Comparison of ENCODE assay signal across 8 cellular contexts in the genomic region with DNA sequence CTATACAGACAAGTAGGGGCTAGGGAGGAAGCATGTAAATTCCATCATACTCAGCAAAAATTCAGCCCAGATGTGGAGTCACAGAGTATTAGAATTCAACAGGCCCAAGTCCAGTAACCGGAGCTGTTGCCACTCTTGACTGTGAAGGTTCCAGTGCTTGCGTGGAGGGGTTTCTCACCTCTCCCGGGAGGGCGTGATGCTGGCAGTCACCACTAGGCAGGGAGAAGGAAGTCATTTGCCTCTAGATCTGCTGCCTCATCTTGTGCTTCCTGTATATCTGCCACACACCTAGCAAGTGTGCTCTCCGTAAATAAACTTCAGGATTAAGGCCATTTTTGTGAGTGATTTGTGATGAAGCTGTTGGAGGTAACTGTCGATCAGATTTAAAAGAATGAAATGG. TPM values are rescaled to one million over a fixed set of nuclear protein-coding genes. Genes with fewer than 3 reads are reported as not detected.
DNase-seq lines count a peak whose midpoint lies in the region; ATAC-seq and TF ChIP-seq lines count a peak whose summit lies in the region.

No MANE protein-coding gene starts in this region.

- peaks cover 0 to 12% (median 0%) of the 10 kb centered on the region in 3 donors for H3K36me3 ChIP-seq in esophagus squamous epithelium

- peak overlapping the region in 1 of 4 donors; percentile 59 for H3K4me3 ChIP-seq in esophagus squamous epithelium

- peaks cover 27 to 82% (median 30%) of the 10 kb centered on the region in 3 donors for H3K4me1 ChIP-seq in esophagus squamous epithelium

- peak in 5 of 6 experiments; percentile 7 to 53 (median 26) for TF ChIP-seq CTCF in esophagus squamous epithelium (IDR thresholded peaks at IDR 0.05)

- H3K9me3 ChIP-seq in esophagus squamous epithelium = no peaks in the 10 kb centered on the region

- WGBS in esophagus squamous epithelium, 2 donors = 36 to 55% methylated on average over 6 of the region's 6 CpGs

- ATAC-seq in GM19395 (IDR thresholded peaks at IDR 0.05; ENCODE audit: unreplicated experiment) = no peak

- H3K27me3 ChIP-seq in esophagus squamous epithelium = no peaks in the 10 kb centered on the region

- intact Hi-C loops in esophagus squamous epithelium (cut with DNase I) = no loop called here

- TF ChIP-seq POLR2A in GM19193 (IDR thresholded peaks at IDR 0.05; ENCODE audit: extremely low read depth, insufficient read depth, insufficient read length) (peak; percentile 28), esophagus squamous epithelium (IDR thresholded peaks at IDR 0.05) (peak in 1 of 4 donors; percentile 22)

- peak; percentile 27 for DNase-seq in AG20443 (ENCODE audit: low spot score)
- DNase-seq in NOMO-1 treated with dmso at 0.1 percent for 144 hours (lab: John Stamatoyannopoulos, UW; ENCODE audit: unreplicated experiment) = peak; percentile 76
- DNase-seq in activated CD8-positive, alpha-beta memory T cell treated with anti-CD3 and anti-CD28 coated beads, Interleukin-2, amount 50 U/mL, for 1 hour (ENCODE audit: extremely low read depth) = peak; percentile 27
- DNase-seq in esophagus squamous epithelium (lab: John Stamatoyannopoulos, UW) = no peak
- DNase-seq in retina = peak; percentile 23
- DNase-seq in NCI-H1105 (lab: John Stamatoyannopoulos, UW) = no peak

- peak overlapping the region; percentile 83 to 98 (median 96) for H3K27ac ChIP-seq in esophagus squamous epithelium

RNA-seq across cellular contexts. Expression of a gene that starts 1.0 kb away (rescaled TPM):
- total RNA-seq in esophagus squamous epithelium = 10 to 100 TPM in 2 of 4 donors, 1 to 10 TPM in 2; 8.6 to 34.1 (median 16.9) TPM

RNA-seq across cellular contexts. Expression of a gene that starts 1.4 kb away (rescaled TPM):
- 10 to 100 TPM in 3 of 4 donors, 1 to 10 TPM in 1; 5.6 to 22.5 (median 13.5) TPM for total RNA-seq in esophagus squamous epithelium

RNA-seq across cellular contexts. Expression of a gene that starts 14.9 kb away (rescaled TPM):
- total RNA-seq in esophagus squamous epithelium = 1 to 10 TPM in 2 of 4 donors, not detected in 2; 1.3 to 1.5 TPM

RNA-seq across cellular contexts. Expression of a gene that starts 27.9 kb away (rescaled TPM):
- not detected for total RNA-seq in esophagus squamous epithelium

RNA-seq across cellular contexts. Expression of a gene that starts 53.1 kb away (rescaled TPM):
- 10 to 100 TPM in 2 of 4 donors, 1 to 10 TPM in 2; 4.0 to 19.6 (median 8.9) TPM for total RNA-seq in esophagus squamous epithelium

Comparison
In these comparisons a context has a peak if more than half of its experiments do, and no peak if none do; other contexts are left out.
1. DNase-seq: peak in AG20443 (single experiment), NOMO-1 treated with dmso at 0.1 percent for 144 hours (single experiment), activated CD8-positive, alpha-beta memory T cell treated with anti-CD3 and anti-CD28 coated beads, Interleukin-2, amount 50 U/mL, for 1 hour (single experiment) and retina (single experiment); none in esophagus squamous epithelium (single experiment) and NCI-H1105 (single experiment).